8 cellular contexts compared by ENCODE assay signal in the genomic region with DNA sequence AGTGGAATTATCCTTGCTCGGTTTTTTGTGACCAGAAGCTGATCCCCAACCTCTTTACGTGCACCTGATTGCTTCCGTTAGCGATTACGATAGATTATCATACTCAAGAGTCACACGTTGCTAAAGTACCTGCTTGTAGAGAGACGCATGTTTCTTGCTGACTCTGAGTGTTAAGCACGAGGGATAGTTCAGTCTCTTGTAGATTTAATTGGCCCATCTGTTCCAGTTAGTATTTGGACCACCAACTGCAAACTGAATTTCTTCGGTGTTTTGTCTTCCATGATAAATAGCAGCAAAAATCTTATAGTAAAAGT. TPM values are rescaled to one million over a fixed set of nuclear protein-coding genes. Genes with fewer than 3 reads are reported as not detected.
DNase-seq lines count a peak whose midpoint lies in the region; ATAC-seq, FAIRE-seq and TF ChIP-seq lines count a peak whose summit lies in the region.

No MANE protein-coding gene starts in this region.

- H3K4me3 ChIP-seq in kidney (ENCODE audit: low read length in 2 of 2): peak overlapping the region; percentile 94 to 97
- peak overlapping the region; percentile 91 to 93 for H3K4me3 ChIP-seq in testis

- TF ChIP-seq CTCF in kidney (IDR thresholded peaks at IDR 0.05; ENCODE audit: borderline replicate concordance, extremely low read depth, insufficient read depth) (no peak), testis (IDR thresholded peaks at IDR 0.05) (no peak)

- H3K27ac Mint-ChIP-seq in activated T-helper 2 cell treated with anti-CD3 and anti-CD28 coated beads, Interferon-gamma antibody, Interleukin-2, Interleukin-4, amounts not matched to agents 10 μg/mL and 5 μg/mL and 100 μg/mL, durations not matched to agents 14 hours and 24 hours and 36 hours: peak overlapping the region; percentile 100

- H3K36me3 ChIP-seq in kidney (ENCODE audit: control insufficient read depth in 1 of 2, insufficient read depth in 2 of 2, low read length in 2 of 2) (no peaks in the 10 kb centered on the region), testis (ENCODE audit: low read depth, missing control alignments) (no peaks in the 10 kb centered on the region)

- intact Hi-C loops in activated T-helper 2 cell treated with anti-CD3 and anti-CD28 coated beads, Interferon-gamma antibody, Interleukin-2, Interleukin-4, amounts not matched to agents 10 μg/mL and 5 μg/mL and 100 μg/mL, durations not matched to agents 14 hours and 24 hours and 36 hours (cut with micrococcal nuclease): no loop called here
- intact Hi-C loops in kidney (cut with DNase I): no loop called here
- intact Hi-C loops in testis (cut with DNase I; ENCODE audit: low total_unique reads): no loop called here

- no peaks in the 10 kb centered on the region for H3K27me3 ChIP-seq in testis

- no peak for FAIRE-seq in kidney (lab: Jason Lieb, UNC)

- WGBS in testis, 2 donors: 2% methylated on average over 9 of the region's 9 CpGs

- peaks cover 7 to 8% of the 10 kb centered on the region in 2 donors for H3K4me1 ChIP-seq in kidney (ENCODE audit: control insufficient read depth in 1 of 2, insufficient read depth in 1 of 2, low read depth in 1 of 2, low read length in 2 of 2)
- peaks cover 20% of the 10 kb centered on the region for H3K4me1 ChIP-seq in testis

- H3K36me3 Mint-ChIP-seq in activated T-helper 2 cell treated with anti-CD3 and anti-CD28 coated beads, Interferon-gamma antibody, Interleukin-2, Interleukin-4, amounts not matched to agents 10 μg/mL and 5 μg/mL and 100 μg/mL, durations not matched to agents 14 hours and 24 hours and 36 hours (ENCODE audit: low read depth): peaks cover 24% of the 10 kb centered on the region

- H3K27me3 Mint-ChIP-seq in activated T-helper 2 cell treated with anti-CD3 and anti-CD28 coated beads, Interferon-gamma antibody, Interleukin-2, Interleukin-4, amounts not matched to agents 10 μg/mL and 5 μg/mL and 100 μg/mL, durations not matched to agents 14 hours and 24 hours and 36 hours (ENCODE audit: low read depth): no peaks in the 10 kb centered on the region

- H3K9me3 ChIP-seq in kidney (ENCODE audit: control insufficient read depth in 1 of 2, low read length in 2 of 2) (no peaks in the 10 kb centered on the region), testis (no peaks in the 10 kb centered on the region)

- peaks cover 33% of the 10 kb centered on the region for H3K4me1 Mint-ChIP-seq in activated T-helper 2 cell treated with anti-CD3 and anti-CD28 coated beads, Interferon-gamma antibody, Interleukin-2, Interleukin-4, amounts not matched to agents 10 μg/mL and 5 μg/mL and 100 μg/mL, durations not matched to agents 14 hours and 24 hours and 36 hours (ENCODE audit: low read depth)

- peak overlapping the region; percentile 87 for H3K9ac ChIP-seq in kidney (ENCODE audit: low read length in 2 of 2)

- H3K27ac ChIP-seq in kidney (ENCODE audit: low read depth in 2 of 2, low read length in 2 of 2) (peak overlapping the region; percentile 91 to 97), testis (peak overlapping the region; percentile 87 to 89)

- DNase-seq in D341Med (ENCODE audit: low spot score) (peak; percentile 27), kidney (no peak), testis (no peak), NCI-H1048 (lab: John Stamatoyannopoulos, UW) (no peak), GM19240 (ENCODE audit: insufficient read length, low spot score) (no peak)
- DNase-seq in activated T-helper 2 cell treated with anti-CD3 and anti-CD28 coated beads, Interferon-gamma antibody, Interleukin-2, Interleukin-4, amounts not matched to agents 10 μg/mL and 5 μg/mL and 100 μg/mL, durations not matched to agents 14 hours and 24 hours and 36 hours (ENCODE audit: low spot score): no peak

- no peak for TF ChIP-seq POLR2A in testis (IDR thresholded peaks at IDR 0.05)

- ATAC-seq in GM19438 (IDR thresholded peaks at IDR 0.05; ENCODE audit: low read depth, unreplicated experiment) (peak; percentile 1), HG03469 (IDR thresholded peaks at IDR 0.05; ENCODE audit: unreplicated experiment) (peak; percentile 0)

- H3K9me3 Mint-ChIP-seq in activated T-helper 2 cell treated with anti-CD3 and anti-CD28 coated beads, Interferon-gamma antibody, Interleukin-2, Interleukin-4, amounts not matched to agents 10 μg/mL and 5 μg/mL and 100 μg/mL, durations not matched to agents 14 hours and 24 hours and 36 hours: no peaks in the 10 kb centered on the region

- peak overlapping the region; percentile 83 for H3K4me3 Mint-ChIP-seq in activated T-helper 2 cell treated with anti-CD3 and anti-CD28 coated beads, Interferon-gamma antibody, Interleukin-2, Interleukin-4, amounts not matched to agents 10 μg/mL and 5 μg/mL and 100 μg/mL, durations not matched to agents 14 hours and 24 hours and 36 hours (ENCODE audit: low read depth)

RNA-seq across cellular contexts. Expression of a gene that starts 0.5 kb away (rescaled TPM):
- total RNA-seq in activated T-helper 2 cell treated with anti-CD3 and anti-CD28 coated beads, Interferon-gamma antibody, Interleukin-2, Interleukin-4, amounts not matched to agents 10 μg/mL and 5 μg/mL and 100 μg/mL, durations not matched to agents 14 hours and 24 hours and 36 hours: 20.9 and 21.3 TPM in 2 replicates
- total RNA-seq in kidney: 15.8 TPM
- 12.5 TPM for polyA plus RNA-seq in kidney (ENCODE audit: insufficient read depth, low read depth, low replicate concordance)
- 10 to 100 TPM; 32.7 to 38.0 TPM for total RNA-seq in testis
- 16.9 TPM for polyA plus RNA-seq in testis (ENCODE audit: insufficient read depth, low read depth, low replicate concordance)
